ENCODE assay signal across 8 cellular contexts in the genomic region with DNA sequence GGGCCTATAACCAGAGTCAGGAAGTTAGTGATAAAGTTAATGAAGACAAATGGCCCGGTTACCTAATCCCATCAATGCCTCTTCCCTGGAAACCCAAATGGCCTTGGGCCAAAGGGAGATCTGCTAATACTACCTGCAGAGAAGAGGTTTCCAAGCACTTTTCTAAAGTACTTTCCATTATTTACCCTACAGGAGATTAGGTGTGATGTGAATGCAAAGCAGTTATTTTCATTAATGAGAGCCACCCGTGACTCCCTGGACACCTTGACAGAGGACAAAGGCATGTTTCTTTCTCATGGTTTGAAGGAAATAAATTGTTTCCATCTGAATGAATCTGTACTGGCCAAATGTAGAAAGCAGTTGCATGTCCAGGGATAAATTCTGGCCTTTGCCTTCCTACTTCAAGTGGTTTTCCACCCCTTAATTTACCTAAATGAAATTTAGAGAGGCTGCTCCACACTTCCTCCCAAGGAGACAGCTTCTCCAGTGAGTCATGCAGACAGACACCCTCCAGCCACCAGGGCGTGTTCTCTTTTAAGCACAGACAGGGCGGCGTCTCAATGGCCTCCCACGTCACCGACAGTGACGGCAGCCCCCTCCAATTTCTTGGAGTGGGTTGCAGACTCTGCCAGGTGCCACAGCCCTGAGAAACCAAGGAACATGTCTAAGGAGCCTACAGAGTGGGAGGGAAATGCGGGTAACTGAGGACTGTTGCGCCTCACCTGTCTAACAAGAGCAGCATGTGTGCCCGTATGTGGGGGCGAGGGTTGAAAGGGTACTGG. TPM values are rescaled to one million over a fixed set of nuclear protein-coding genes. Genes with fewer than 3 reads are reported as not detected.
DNase-seq lines count a peak whose midpoint lies in the region; ATAC-seq and TF ChIP-seq lines count a peak whose summit lies in the region.

No MANE protein-coding gene starts in this region.

- H3K9me3 Mint-ChIP-seq in T-cell: no peaks in the 10 kb centered on the region

- DNase-seq in AG08395 (ENCODE audit: low spot score): peak; percentile 36
- DNase-seq in LoVo (ENCODE audit: low spot score): peak; percentile 13
- peak; percentile 97 for DNase-seq in islet precursor cell
- no peak for DNase-seq in T-cell
- no peak for DNase-seq in activated CD8-positive, alpha-beta memory T cell treated with anti-CD3 and anti-CD28 coated beads, Interleukin-2, amount 50 U/mL, for 4 hours

- H3K4me3 Mint-ChIP-seq in T-cell: no peak overlapping the region

- H3K27me3 Mint-ChIP-seq in T-cell: no peaks in the 10 kb centered on the region

- no peak overlapping the region for H3K27ac Mint-ChIP-seq in T-cell

- no peaks in the 10 kb centered on the region for H3K36me3 Mint-ChIP-seq in T-cell

- POLR2A ChIA-PET in T-cell (lab: Charles Lee): no interaction called here

- H3K4me1 Mint-ChIP-seq in T-cell: no peaks in the 10 kb centered on the region

- CTCF ChIA-PET in T-cell (lab: Charles Lee): no interaction called here

- ATAC-seq in SK-N-SH treated with all-trans-retinoic acid at 6 μM for 48 hours (peak; percentile 80), T-cell (replicated peaks in 1 of 4) (no peak), HG03457 (IDR thresholded peaks at IDR 0.05; ENCODE audit: unreplicated experiment) (no peak), GM18868 (IDR thresholded peaks at IDR 0.05; ENCODE audit: unreplicated experiment) (no peak)

TF ChIP-seq in SK-N-SH treated with all-trans-retinoic acid at 6 μM for 48 hours, 23 proteins besides CTCF, POLR2A, EP300 and RAD21:
- TF ChIP-seq, protein P1, sequence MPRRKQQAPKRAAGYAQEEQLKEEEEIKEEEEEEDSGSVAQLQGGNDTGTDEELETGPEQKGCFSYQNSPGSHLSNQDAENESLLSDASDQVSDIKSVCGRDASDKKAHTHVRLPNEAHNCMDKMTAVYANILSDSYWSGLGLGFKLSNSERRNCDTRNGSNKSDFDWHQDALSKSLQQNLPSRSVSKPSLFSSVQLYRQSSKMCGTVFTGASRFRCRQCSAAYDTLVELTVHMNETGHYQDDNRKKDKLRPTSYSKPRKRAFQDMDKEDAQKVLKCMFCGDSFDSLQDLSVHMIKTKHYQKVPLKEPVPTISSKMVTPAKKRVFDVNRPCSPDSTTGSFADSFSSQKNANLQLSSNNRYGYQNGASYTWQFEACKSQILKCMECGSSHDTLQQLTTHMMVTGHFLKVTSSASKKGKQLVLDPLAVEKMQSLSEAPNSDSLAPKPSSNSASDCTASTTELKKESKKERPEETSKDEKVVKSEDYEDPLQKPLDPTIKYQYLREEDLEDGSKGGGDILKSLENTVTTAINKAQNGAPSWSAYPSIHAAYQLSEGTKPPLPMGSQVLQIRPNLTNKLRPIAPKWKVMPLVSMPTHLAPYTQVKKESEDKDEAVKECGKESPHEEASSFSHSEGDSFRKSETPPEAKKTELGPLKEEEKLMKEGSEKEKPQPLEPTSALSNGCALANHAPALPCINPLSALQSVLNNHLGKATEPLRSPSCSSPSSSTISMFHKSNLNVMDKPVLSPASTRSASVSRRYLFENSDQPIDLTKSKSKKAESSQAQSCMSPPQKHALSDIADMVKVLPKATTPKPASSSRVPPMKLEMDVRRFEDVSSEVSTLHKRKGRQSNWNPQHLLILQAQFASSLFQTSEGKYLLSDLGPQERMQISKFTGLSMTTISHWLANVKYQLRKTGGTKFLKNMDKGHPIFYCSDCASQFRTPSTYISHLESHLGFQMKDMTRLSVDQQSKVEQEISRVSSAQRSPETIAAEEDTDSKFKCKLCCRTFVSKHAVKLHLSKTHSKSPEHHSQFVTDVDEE (CRISPR knock-in tag; IDR thresholded peaks at IDR 0.05): peak; percentile 33; the same call in 1 of the 2 replicates
- TF ChIP-seq TCF4 (CRISPR knock-in tag; IDR thresholded peaks at IDR 0.05; ENCODE audit: borderline replicate concordance): peak; percentile 32; the same call in 1 of the 2 replicates
- no peak for TF ChIP-seq ARNTL (CRISPR knock-in tag; IDR thresholded peaks at IDR 0.05; ENCODE audit: borderline replicate concordance, low read depth)

RNA-seq across cellular contexts. Expression of gene GNPNAT1, which starts 43.9 kb away (rescaled TPM):
- 10 to 100 TPM in 1 of 5 donors, 1 to 10 TPM in 4; 6.9 to 10.7 (median 8.9) TPM for total RNA-seq in T-cell

Comparison
In these comparisons a context has a peak if more than half of its experiments do, and no peak if none do; other contexts are left out.
1. DNase-seq: peak in AG08395 (single experiment), LoVo (single experiment) and islet precursor cell (single experiment); none in T-cell (0 of 34) and activated CD8-positive, alpha-beta memory T cell treated with anti-CD3 and anti-CD28 coated beads, Interleukin-2, amount 50 U/mL, for 4 hours (single experiment).